ENCODE assay signal across 6 cellular contexts in genomic region chr6:35729349-35729678, GRCh38. TPM values are rescaled to one million over a fixed set of nuclear protein-coding genes. Genes with fewer than 3 reads are reported as not detected.
DNase-seq lines count a peak whose midpoint lies in the region; ATAC-seq and TF ChIP-seq lines count a peak whose summit lies in the region.

No MANE protein-coding gene starts in this region.

- CTCF ChIA-PET in mammary epithelial cell (lab: Charles Lee; ENCODE audit: low non-redundant PET): no interaction called here

- BruUV-seq in mammary epithelial cell (replicated peaks; lab: Mats Ljungman, UMichigan): no TSS peak

- H3K36me3 ChIP-seq in mammary epithelial cell (ENCODE audit: insufficient read depth, low read length): no peaks in the 10 kb centered on the region
- H3K36me3 ChIP-seq in prostate gland: no peaks in the 10 kb centered on the region

- peaks cover 85% of the 10 kb centered on the region for H3K4me1 ChIP-seq in mammary epithelial cell (ENCODE audit: insufficient read depth, low read length)
- peaks cover 75% of the 10 kb centered on the region for H3K4me1 ChIP-seq in prostate gland (replicated peaks)

- H3K79me2 ChIP-seq in mammary epithelial cell (ENCODE audit: insufficient read depth, low read length): no peaks in the 10 kb centered on the region

- H3K4me1 Mint-ChIP-seq in IgD-negative memory B cell: peaks cover 33 to 41% (median 36%) of the 10 kb centered on the region in 3 donors

- H3K9ac ChIP-seq in mammary epithelial cell (ENCODE audit: insufficient read depth, low read length): peak overlapping the region; percentile 83

- peaks cover 3% of the 10 kb centered on the region for H3K27me3 Mint-ChIP-seq in IgD-negative memory B cell

- H3K9me3 ChIP-seq in mammary epithelial cell (replicated peaks; ENCODE audit: insufficient read depth, low read length) (no peaks in the 10 kb centered on the region), prostate gland (no peaks in the 10 kb centered on the region)

- H3K36me3 Mint-ChIP-seq in IgD-negative memory B cell: no peaks in the 10 kb centered on the region

- no peaks in the 10 kb centered on the region for H4K20me1 ChIP-seq in mammary epithelial cell (ENCODE audit: insufficient read depth, low read length)

- no peak for DNase-seq in mammary epithelial cell
- no peak for DNase-seq in prostate gland (ENCODE audit: low spot score)
- no peak for DNase-seq in NCI-H1048 (lab: John Stamatoyannopoulos, UW)
- no peak for DNase-seq in head of caudate nucleus

- peak overlapping the region; percentile 78 for H3K4me2 ChIP-seq in mammary epithelial cell (ENCODE audit: insufficient read depth, low read depth, low read length)

- TF ChIP-seq CTCF in mammary epithelial cell (conservative IDR thresholded peaks at IDR 0.05 in 1 of 2, IDR thresholded peaks at IDR 0.05 in 1 of 2; ENCODE audit: extremely low read depth in 1 of 2, insufficient read depth in 1 of 2, low read depth in 1 of 2, low read length in 2 of 2) (no peak), prostate gland (IDR thresholded peaks at IDR 0.05) (no peak)

- H3K9me3 Mint-ChIP-seq in IgD-negative memory B cell: no peaks in the 10 kb centered on the region

- in situ Hi-C loops in mammary epithelial cell (cut with MboI; ENCODE audit: low sequenced_read_pairs in 2 of 2): loop anchor here (5.0 to 25.0 kb wide), 3 partner anchors 37 to 442 kb away; partner anchors contain the start of genes DEF6 (in 1 of the 2) and FKBP5 (in 1 of the 2)

- H3K27ac Mint-ChIP-seq in IgD-negative memory B cell: peak overlapping the region; percentile 81 to 95 (median 86)

- H3K4me3 ChIP-seq in mammary epithelial cell (replicated peaks in 1 of 3; ENCODE audit: insufficient read depth in 1 of 3, low read depth in 2 of 3, low read length in 3 of 3) (no peak overlapping the region), prostate gland (no peak overlapping the region)

- H2AFZ ChIP-seq in mammary epithelial cell (ENCODE audit: low read depth, low read length): peak overlapping the region; percentile 7

- dilution Hi-C loops in mammary epithelial cell (cut with HindIII; ENCODE audit: low sequenced_read_pairs): loop anchor here (5.0 kb wide), 2 partner anchors 37 to 72 kb away; no protein-coding TSS in a partner anchor

- H3K27me3 ChIP-seq in mammary epithelial cell (ENCODE audit: insufficient read depth, low read length): no peaks in the 10 kb centered on the region
- no peaks in the 10 kb centered on the region for H3K27me3 ChIP-seq in prostate gland (replicated peaks; ENCODE audit: insufficient read depth)

- H3K4me3 Mint-ChIP-seq in IgD-negative memory B cell: peak overlapping the region; percentile 12 to 57 (median 32)

- TF ChIP-seq POLR2A in prostate gland (IDR thresholded peaks at IDR 0.05): no peak

- intact Hi-C loops in mammary epithelial cell (cut with micrococcal nuclease) (no loop called here), prostate gland (cut with DNase I) (no loop called here), head of caudate nucleus (cut with DNase I) (loop anchor here (5.0 kb wide), 1 partner anchor 37 kb away; no protein-coding TSS in a partner anchor)

- peak overlapping the region; percentile 94 for H3K27ac ChIP-seq in mammary epithelial cell (ENCODE audit: insufficient read depth, low read depth, low read length)
- H3K27ac ChIP-seq in prostate gland: peak overlapping the region; percentile 99 to 100

- no peak for ATAC-seq in GM21576 (IDR thresholded peaks at IDR 0.05; ENCODE audit: unreplicated experiment)

- no CpG with 5 or more reads among the region's 3 CpGs for WGBS in mammary epithelial cell (ENCODE audit: low coverage, missing lambda C conversion rate)
- 47% methylated on average over 3 of the region's 3 CpGs for WGBS in prostate gland

RNA-seq across cellular contexts. Expression of gene ARMC12, which starts 7.5 kb away (rescaled TPM):
- polyA plus RNA-seq in IgD-negative memory B cell (0.39 TPM), mammary epithelial cell (0.32 TPM)
- total RNA-seq in mammary epithelial cell (under 1 TPM in 1 of 2 donors, not detected in 1; 0.73 TPM), prostate gland (1 to 10 TPM; 1.7 to 4.4 TPM)
- polyA minus RNA-seq in mammary epithelial cell: not detected

RNA-seq across cellular contexts. Expression of gene FKBP5, which starts 40.6 kb away (rescaled TPM):
- polyA plus RNA-seq in IgD-negative memory B cell (25.1 TPM), mammary epithelial cell (57.9 TPM)
- total RNA-seq in mammary epithelial cell (10 to 100 TPM; 60.7 to 97.9 TPM), prostate gland (100 to 1,000 TPM; 201 to 248 TPM)
- polyA minus RNA-seq in mammary epithelial cell: 96.0 TPM

RNA-seq across cellular contexts. Expression of gene CLPSL2, which starts 47.1 kb away (rescaled TPM):
- polyA plus RNA-seq in IgD-negative memory B cell (not detected), mammary epithelial cell (not detected)
- total RNA-seq in mammary epithelial cell (not detected), prostate gland (not detected)
- not detected for polyA minus RNA-seq in mammary epithelial cell

RNA-seq across cellular contexts. Expression of gene CLPSL1, which starts 51.5 kb away (rescaled TPM):
- polyA plus RNA-seq in IgD-negative memory B cell: not detected
- not detected for total RNA-seq in mammary epithelial cell
- not detected for polyA plus RNA-seq in mammary epithelial cell
- not detected for polyA minus RNA-seq in mammary epithelial cell
- not detected for total RNA-seq in prostate gland
